Comparison of ENCODE assay signal across 1 cellular context in the genomic region with DNA sequence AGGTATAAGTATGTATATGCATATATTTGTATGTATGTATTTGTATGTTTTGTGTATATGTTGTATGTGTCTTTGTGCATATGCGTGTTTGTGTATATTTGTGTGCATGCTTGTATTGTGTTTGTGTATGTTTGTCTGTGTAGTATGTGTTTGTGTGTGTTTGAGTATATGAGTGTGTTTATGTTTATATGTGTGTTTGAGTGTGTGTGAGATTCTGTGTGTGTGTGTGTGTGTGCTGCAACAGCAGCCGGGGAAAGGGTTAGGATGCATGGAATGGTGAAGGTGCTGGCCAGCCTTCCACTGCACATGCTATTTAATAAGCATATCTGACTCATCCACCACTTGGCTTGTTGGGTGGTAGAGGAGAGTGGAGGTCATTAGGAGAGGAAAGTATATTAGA.
TF ChIP-seq lines count a peak whose summit lies in the region.

No MANE protein-coding gene starts in this region.

TF ChIP-seq in HEK293, 187 proteins besides CTCF, POLR2A, EP300 and RAD21 (continued from another document and continues in another):
- TF ChIP-seq ZNF488 (tag by site-specific recombination; IDR thresholded peaks at IDR 0.05), result no peak
- TF ChIP-seq PRDM10 (tag by site-specific recombination; IDR thresholded peaks at IDR 0.05), result peak; percentile 37; the same call in 1 of the 2 replicates
- no peak for TF ChIP-seq ZNF426 (tag by site-specific recombination; IDR thresholded peaks at IDR 0.05)
- no peak for TF ChIP-seq REPIN1 (tag by site-specific recombination; IDR thresholded peaks at IDR 0.05; ENCODE audit: low read depth)
- TF ChIP-seq ZNF501 (tag by site-specific recombination; IDR thresholded peaks at IDR 0.05), result no peak; the same call in 1 of the 2 replicates
- TF ChIP-seq ZNF169 (tag by site-specific recombination; IDR thresholded peaks at IDR 0.05), result no peak
- no peak for TF ChIP-seq ZNF792 (tag by site-specific recombination; IDR thresholded peaks at IDR 0.05)
- TF ChIP-seq ZNF404 (tag by site-specific recombination; IDR thresholded peaks at IDR 0.05), result no peak
- no peak for TF ChIP-seq OVOL3 (tag by site-specific recombination; IDR thresholded peaks at IDR 0.05)
- TF ChIP-seq ZNF48 (tag by site-specific recombination; IDR thresholded peaks at IDR 0.05), result no peak
- TF ChIP-seq ZNF747 (tag by site-specific recombination; IDR thresholded peaks at IDR 0.05), result no peak
- TF ChIP-seq ZNF223 (tag by site-specific recombination; IDR thresholded peaks at IDR 0.05), result no peak
- TF ChIP-seq ZNF701 (tag by site-specific recombination; IDR thresholded peaks at IDR 0.05), result no peak
- no peak for TF ChIP-seq ZNF621 (tag by site-specific recombination; IDR thresholded peaks at IDR 0.05)
- TF ChIP-seq ZIC2 (tag by site-specific recombination; IDR thresholded peaks at IDR 0.05), result no peak
- TF ChIP-seq ZNF433 (tag by site-specific recombination; IDR thresholded peaks at IDR 0.05; ENCODE audit: low read depth), result no peak
- TF ChIP-seq ZSCAN4 (tag by site-specific recombination; IDR thresholded peaks at IDR 0.05), result peak; percentile 95
- TF ChIP-seq ZFP69B (tag by site-specific recombination; IDR thresholded peaks at IDR 0.05), result peak; percentile 80; the same call in 1 of the 2 replicates
- TF ChIP-seq, protein P1, sequence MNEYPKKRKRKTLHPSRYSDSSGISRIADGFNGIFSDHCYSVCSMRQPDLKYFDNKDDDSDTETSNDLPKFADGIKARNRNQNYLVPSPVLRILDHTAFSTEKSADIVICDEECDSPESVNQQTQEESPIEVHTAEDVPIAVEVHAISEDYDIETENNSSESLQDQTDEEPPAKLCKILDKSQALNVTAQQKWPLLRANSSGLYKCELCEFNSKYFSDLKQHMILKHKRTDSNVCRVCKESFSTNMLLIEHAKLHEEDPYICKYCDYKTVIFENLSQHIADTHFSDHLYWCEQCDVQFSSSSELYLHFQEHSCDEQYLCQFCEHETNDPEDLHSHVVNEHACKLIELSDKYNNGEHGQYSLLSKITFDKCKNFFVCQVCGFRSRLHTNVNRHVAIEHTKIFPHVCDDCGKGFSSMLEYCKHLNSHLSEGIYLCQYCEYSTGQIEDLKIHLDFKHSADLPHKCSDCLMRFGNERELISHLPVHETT (tag by site-specific recombination; IDR thresholded peaks at IDR 0.05), result peak; percentile 84
- TF ChIP-seq GFI1B (tag by site-specific recombination; IDR thresholded peaks at IDR 0.05), result no peak
- no peak for TF ChIP-seq GLIS2 (tag by site-specific recombination; IDR thresholded peaks at IDR 0.05)
- no peak for TF ChIP-seq OSR2 (tag by site-specific recombination; IDR thresholded peaks at IDR 0.05)
- TF ChIP-seq ZNF510 (tag by site-specific recombination; IDR thresholded peaks at IDR 0.05; ENCODE audit: insufficient replicate concordance), result no peak
- TF ChIP-seq BCL11B (tag by site-specific recombination; IDR thresholded peaks at IDR 0.05; ENCODE audit: low read depth), result no peak
- peak; percentile 12; the same call in 1 of the 2 replicates for TF ChIP-seq SCRT2 (tag by site-specific recombination; IDR thresholded peaks at IDR 0.05)
- no peak for TF ChIP-seq BCL6B (tag by site-specific recombination; IDR thresholded peaks at IDR 0.05)
- TF ChIP-seq GLIS1 (tag by site-specific recombination; IDR thresholded peaks at IDR 0.05), result peak; percentile 70; the same call in 1 of the 2 replicates
- TF ChIP-seq ZNF560 (tag by site-specific recombination; IDR thresholded peaks at IDR 0.05; ENCODE audit: borderline replicate concordance), result no peak
- TF ChIP-seq, protein P2, sequence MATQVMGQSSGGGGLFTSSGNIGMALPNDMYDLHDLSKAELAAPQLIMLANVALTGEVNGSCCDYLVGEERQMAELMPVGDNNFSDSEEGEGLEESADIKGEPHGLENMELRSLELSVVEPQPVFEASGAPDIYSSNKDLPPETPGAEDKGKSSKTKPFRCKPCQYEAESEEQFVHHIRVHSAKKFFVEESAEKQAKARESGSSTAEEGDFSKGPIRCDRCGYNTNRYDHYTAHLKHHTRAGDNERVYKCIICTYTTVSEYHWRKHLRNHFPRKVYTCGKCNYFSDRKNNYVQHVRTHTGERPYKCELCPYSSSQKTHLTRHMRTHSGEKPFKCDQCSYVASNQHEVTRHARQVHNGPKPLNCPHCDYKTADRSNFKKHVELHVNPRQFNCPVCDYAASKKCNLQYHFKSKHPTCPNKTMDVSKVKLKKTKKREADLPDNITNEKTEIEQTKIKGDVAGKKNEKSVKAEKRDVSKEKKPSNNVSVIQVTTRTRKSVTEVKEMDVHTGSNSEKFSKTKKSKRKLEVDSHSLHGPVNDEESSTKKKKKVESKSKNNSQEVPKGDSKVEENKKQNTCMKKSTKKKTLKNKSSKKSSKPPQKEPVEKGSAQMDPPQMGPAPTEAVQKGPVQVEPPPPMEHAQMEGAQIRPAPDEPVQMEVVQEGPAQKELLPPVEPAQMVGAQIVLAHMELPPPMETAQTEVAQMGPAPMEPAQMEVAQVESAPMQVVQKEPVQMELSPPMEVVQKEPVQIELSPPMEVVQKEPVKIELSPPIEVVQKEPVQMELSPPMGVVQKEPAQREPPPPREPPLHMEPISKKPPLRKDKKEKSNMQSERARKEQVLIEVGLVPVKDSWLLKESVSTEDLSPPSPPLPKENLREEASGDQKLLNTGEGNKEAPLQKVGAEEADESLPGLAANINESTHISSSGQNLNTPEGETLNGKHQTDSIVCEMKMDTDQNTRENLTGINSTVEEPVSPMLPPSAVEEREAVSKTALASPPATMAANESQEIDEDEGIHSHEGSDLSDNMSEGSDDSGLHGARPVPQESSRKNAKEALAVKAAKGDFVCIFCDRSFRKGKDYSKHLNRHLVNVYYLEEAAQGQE (tag by site-specific recombination; IDR thresholded peaks at IDR 0.05), result peak; percentile 94
- TF ChIP-seq ZNF133 (tag by site-specific recombination; IDR thresholded peaks at IDR 0.05), result no peak
- TF ChIP-seq, protein P3, sequence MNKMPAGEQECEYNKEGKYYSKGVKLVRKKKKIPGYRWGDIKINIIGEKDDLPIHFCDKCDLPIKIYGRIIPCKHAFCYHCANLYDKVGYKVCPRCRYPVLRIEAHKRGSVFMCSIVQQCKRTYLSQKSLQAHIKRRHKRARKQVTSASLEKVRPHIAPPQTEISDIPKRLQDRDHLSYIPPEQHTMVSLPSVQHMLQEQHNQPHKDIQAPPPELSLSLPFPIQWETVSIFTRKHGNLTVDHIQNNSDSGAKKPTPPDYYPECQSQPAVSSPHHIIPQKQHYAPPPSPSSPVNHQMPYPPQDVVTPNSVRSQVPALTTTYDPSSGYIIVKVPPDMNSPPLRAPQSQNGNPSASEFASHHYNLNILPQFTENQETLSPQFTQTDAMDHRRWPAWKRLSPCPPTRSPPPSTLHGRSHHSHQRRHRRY (tag by site-specific recombination; IDR thresholded peaks at IDR 0.05), result no peak
- TF ChIP-seq, protein P4, sequence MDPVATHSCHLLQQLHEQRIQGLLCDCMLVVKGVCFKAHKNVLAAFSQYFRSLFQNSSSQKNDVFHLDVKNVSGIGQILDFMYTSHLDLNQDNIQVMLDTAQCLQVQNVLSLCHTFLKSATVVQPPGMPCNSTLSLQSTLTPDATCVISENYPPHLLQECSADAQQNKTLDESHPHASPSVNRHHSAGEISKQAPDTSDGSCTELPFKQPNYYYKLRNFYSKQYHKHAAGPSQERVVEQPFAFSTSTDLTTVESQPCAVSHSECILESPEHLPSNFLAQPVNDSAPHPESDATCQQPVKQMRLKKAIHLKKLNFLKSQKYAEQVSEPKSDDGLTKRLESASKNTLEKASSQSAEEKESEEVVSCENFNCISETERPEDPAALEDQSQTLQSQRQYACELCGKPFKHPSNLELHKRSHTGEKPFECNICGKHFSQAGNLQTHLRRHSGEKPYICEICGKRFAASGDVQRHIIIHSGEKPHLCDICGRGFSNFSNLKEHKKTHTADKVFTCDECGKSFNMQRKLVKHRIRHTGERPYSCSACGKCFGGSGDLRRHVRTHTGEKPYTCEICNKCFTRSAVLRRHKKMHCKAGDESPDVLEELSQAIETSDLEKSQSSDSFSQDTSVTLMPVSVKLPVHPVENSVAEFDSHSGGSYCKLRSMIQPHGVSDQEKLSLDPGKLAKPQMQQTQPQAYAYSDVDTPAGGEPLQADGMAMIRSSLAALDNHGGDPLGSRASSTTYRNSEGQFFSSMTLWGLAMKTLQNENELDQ (tag by site-specific recombination; IDR thresholded peaks at IDR 0.05; ENCODE audit: low read depth), result no peak
- no peak for TF ChIP-seq MEIS1 (CRISPR knock-in tag; IDR thresholded peaks at IDR 0.05; ENCODE audit: borderline replicate concordance)
- TF ChIP-seq ELK4 (IDR thresholded peaks at IDR 0.05; ENCODE audit: borderline replicate concordance, low read depth, low read length), result no peak
- TF ChIP-seq ZNF121 (tag by site-specific recombination; IDR thresholded peaks at IDR 0.05), result no peak
- no peak for TF ChIP-seq ZNF292 (tag by site-specific recombination; IDR thresholded peaks at IDR 0.05; ENCODE audit: borderline replicate concordance, low read depth)
- no peak for TF ChIP-seq GLI2 (tag by site-specific recombination; IDR thresholded peaks at IDR 0.05; ENCODE audit: borderline replicate concordance, low read depth)
- no peak; the same call in 1 of the 2 replicates for TF ChIP-seq WT1 (tag by site-specific recombination; IDR thresholded peaks at IDR 0.05)
- no peak; the same call in none of the 2 replicates for TF ChIP-seq ZNF600 (tag by site-specific recombination; IDR thresholded peaks at IDR 0.05)
- no peak for TF ChIP-seq ZNF157 (tag by site-specific recombination; IDR thresholded peaks at IDR 0.05)
- TF ChIP-seq SCRT1 (tag by site-specific recombination; IDR thresholded peaks at IDR 0.05; ENCODE audit: borderline replicate concordance), result no peak; the same call in 1 of the 2 replicates
- TF ChIP-seq ZNF2 (tag by site-specific recombination; IDR thresholded peaks at IDR 0.05), result peak; percentile 97; the same call in 1 of the 2 replicates
- 0 out of 2 replicates have a peak, but pooled peaks have one; percentile 17 for TF ChIP-seq ZNF366 (tag by site-specific recombination; conservative IDR thresholded peaks at IDR 0.05)
- no peak for TF ChIP-seq YY2 (tag by site-specific recombination; IDR thresholded peaks at IDR 0.05)
- no peak for TF ChIP-seq ZNF768 (tag by site-specific recombination; IDR thresholded peaks at IDR 0.05)
- TF ChIP-seq ZNF830 (tag by site-specific recombination; IDR thresholded peaks at IDR 0.05; ENCODE audit: low read depth), result no peak
- TF ChIP-seq ZNF660 (tag by site-specific recombination; IDR thresholded peaks at IDR 0.05), result no peak
- TF ChIP-seq ZSCAN30 (tag by site-specific recombination; IDR thresholded peaks at IDR 0.05), result no peak
- no peak for TF ChIP-seq ZNF112 (tag by site-specific recombination; IDR thresholded peaks at IDR 0.05)
- TF ChIP-seq ZNF324 (tag by site-specific recombination; IDR thresholded peaks at IDR 0.05), result peak; percentile 86; the same call in 1 of the 2 replicates
- TF ChIP-seq ZNF658 (tag by site-specific recombination; IDR thresholded peaks at IDR 0.05), result no peak
